In the genomic region with DNA sequence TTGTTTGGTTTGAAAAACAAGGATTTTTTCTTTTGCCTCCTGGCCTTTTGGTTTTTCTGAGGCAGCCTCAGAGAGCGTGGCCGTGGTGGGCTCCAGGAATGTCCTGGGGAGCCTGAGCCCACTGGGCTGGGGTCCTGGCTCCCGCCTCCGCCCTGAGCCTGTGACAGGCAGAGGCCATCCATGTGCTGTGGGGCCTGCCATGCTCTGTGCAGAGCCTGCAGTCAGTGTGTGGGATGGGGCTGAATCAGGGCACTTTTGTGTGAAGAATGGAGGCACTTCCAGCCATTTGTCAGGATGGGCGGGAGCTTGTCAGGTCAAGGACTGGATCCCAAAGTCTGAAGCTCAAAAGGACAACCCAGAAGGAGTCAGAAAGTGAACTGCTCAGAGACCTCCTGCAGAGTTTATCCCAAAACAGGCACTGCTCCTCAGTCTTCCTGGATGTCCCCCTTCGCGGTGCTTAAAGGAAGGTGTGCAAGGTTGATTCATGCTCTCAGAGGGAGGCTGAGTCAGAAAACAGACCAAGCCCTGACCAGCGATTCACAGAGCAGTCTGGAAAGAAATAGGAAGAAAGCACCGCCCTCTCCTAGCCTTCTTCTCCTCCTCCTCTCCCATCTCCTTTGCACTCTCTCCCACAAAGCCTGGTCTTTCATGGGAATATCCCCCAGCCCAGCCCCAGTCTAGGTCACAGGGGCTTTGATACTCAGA, we compare ENCODE assay signal across 16 cellular contexts. TPM values are rescaled to one million over a fixed set of nuclear protein-coding genes. Genes with fewer than 3 reads are reported as not detected.
DNase-seq lines count a peak whose midpoint lies in the region; FAIRE-seq and TF ChIP-seq lines count a peak whose summit lies in the region.
"Had no signal": no experiment of that assay in that cellular context is flagged by ENCODE, and none has a peak within 500 bp of the region (broad histone marks: within the 10 kb centered on the region; RNA-seq: fewer than 3 reads in every experiment).

No MANE protein-coding gene starts in this region.

- H3K9me3 ChIP-seq in WERI-Rb-1 (ENCODE audit: severe bottlenecking) (no peaks in the 10 kb centered on the region), ascending aorta (no peaks in the 10 kb centered on the region)
- H3K9me3 ChIP-seq: sigmoid colon, upper lobe of left lung had no signal

- H3K27me3 ChIP-seq in WERI-Rb-1 (ENCODE audit: insufficient read depth, low read depth, severe bottlenecking) (no peaks in the 10 kb centered on the region), ascending aorta (no peaks in the 10 kb centered on the region)
- H3K27me3 ChIP-seq: sigmoid colon, upper lobe of left lung had no signal

- H3K9me3 Mint-ChIP-seq in activated T-helper 1 cell treated with anti-CD3 and anti-CD28 coated beads, Interleukin-12 subunit alpha, Interleukin-12 subunit beta, Interleukin-2, Interleukin-4 antibody, amounts not matched to agents 30 ng/mL and 10 ng/mL and 1 ng/mL, durations not matched to agents 14 hours and 24 hours and 36 hours, result no peaks in the 10 kb centered on the region

- TF ChIP-seq CTCF in WERI-Rb-1 (IDR thresholded peaks at IDR 0.05; ENCODE audit: low read depth, low read length), result no peak
- no peak for TF ChIP-seq CTCF in ascending aorta (IDR thresholded peaks at IDR 0.05)

- H3K4me1 ChIP-seq in ascending aorta, result no peaks in the 10 kb centered on the region

- H3K27me3 Mint-ChIP-seq in activated T-helper 1 cell treated with anti-CD3 and anti-CD28 coated beads, Interleukin-12 subunit alpha, Interleukin-12 subunit beta, Interleukin-2, Interleukin-4 antibody, amounts not matched to agents 30 ng/mL and 10 ng/mL and 1 ng/mL, durations not matched to agents 14 hours and 24 hours and 36 hours (ENCODE audit: insufficient read depth), result peaks cover 14% of the 10 kb centered on the region

- peak; percentile 98 for FAIRE-seq in H54 (lab: Jason Lieb, UNC)

- peak overlapping the region; percentile 59 for H3K27ac ChIP-seq in WERI-Rb-1
- no peak overlapping the region for H3K27ac ChIP-seq in ascending aorta
- H3K27ac ChIP-seq: sigmoid colon had no signal

- DNase-seq in H54 (ENCODE audit: insufficient read length, low spot score), result peak; percentile 74
- no peak for DNase-seq in WERI-Rb-1
- peak; percentile 10 for DNase-seq in glomerular visceral epithelial cell (ENCODE audit: extremely low spot score)
- DNase-seq in renal cortical epithelial cell (ENCODE audit: low read depth), result peak; percentile 19
- no peak for DNase-seq in ascending aorta (ENCODE audit: low spot score in 2 of 2)
- no peak for DNase-seq in stimulated activated naive CD4-positive, alpha-beta T cell (lab: John Stamatoyannopoulos, UW)
- no peak for DNase-seq in T-helper 9 cell
- DNase-seq in activated T-helper 1 cell treated with anti-CD3 and anti-CD28 coated beads, Interleukin-12 subunit alpha, Interleukin-12 subunit beta, Interleukin-2, Interleukin-4 antibody, amounts not matched to agents 30 ng/mL and 10 ng/mL and 1 ng/mL, durations not matched to agents 14 hours and 24 hours and 36 hours (ENCODE audit: low spot score), result no peak
- DNase-seq: activated CD4-positive, alpha-beta T cell treated with anti-CD3 and anti-CD28 coated beads for 48 hours; amygdala; dermis blood vessel endothelial cell; NCI-H774; sigmoid colon; stimulated activated CD4-positive, alpha-beta T cell treated with anti-CD3 and anti-CD28 coated beads, Interleukin-4, amount 100 ng/mL, for 1 hour; upper lobe of left lung had no signal

- no peaks in the 10 kb centered on the region for H3K36me3 Mint-ChIP-seq in activated T-helper 1 cell treated with anti-CD3 and anti-CD28 coated beads, Interleukin-12 subunit alpha, Interleukin-12 subunit beta, Interleukin-2, Interleukin-4 antibody, amounts not matched to agents 30 ng/mL and 10 ng/mL and 1 ng/mL, durations not matched to agents 14 hours and 24 hours and 36 hours (ENCODE audit: low read depth)

- no peak overlapping the region for H3K4me3 ChIP-seq in WERI-Rb-1 (ENCODE audit: low read depth, low read length)
- H3K4me3 ChIP-seq in ascending aorta, result no peak overlapping the region
- H3K4me3 ChIP-seq: lung, sigmoid colon, upper lobe of left lung had no signal

- no peak for TF ChIP-seq POLR2A in H54 (IDR thresholded peaks at IDR 0.05; ENCODE audit: low read depth, low read length)

- H3K36me3 ChIP-seq in WERI-Rb-1 (peaks cover 23% of the 10 kb centered on the region), ascending aorta (peaks cover 0 to 4% of the 10 kb centered on the region in 2 donors)

- H3K4me1 Mint-ChIP-seq in activated T-helper 1 cell treated with anti-CD3 and anti-CD28 coated beads, Interleukin-12 subunit alpha, Interleukin-12 subunit beta, Interleukin-2, Interleukin-4 antibody, amounts not matched to agents 30 ng/mL and 10 ng/mL and 1 ng/mL, durations not matched to agents 14 hours and 24 hours and 36 hours (ENCODE audit: low read depth), result peaks cover 13% of the 10 kb centered on the region

- H3K4me3 Mint-ChIP-seq in activated T-helper 1 cell treated with anti-CD3 and anti-CD28 coated beads, Interleukin-12 subunit alpha, Interleukin-12 subunit beta, Interleukin-2, Interleukin-4 antibody, amounts not matched to agents 30 ng/mL and 10 ng/mL and 1 ng/mL, durations not matched to agents 14 hours and 24 hours and 36 hours, result no peak overlapping the region

- intact Hi-C loops in ascending aorta (cut with DNase I), result no loop called here
- intact Hi-C loops in activated T-helper 1 cell treated with anti-CD3 and anti-CD28 coated beads, Interleukin-12 subunit alpha, Interleukin-12 subunit beta, Interleukin-2, Interleukin-4 antibody, amounts not matched to agents 30 ng/mL and 10 ng/mL and 1 ng/mL, durations not matched to agents 14 hours and 24 hours and 36 hours (cut with micrococcal nuclease), result no loop called here

- no peak overlapping the region for H3K27ac Mint-ChIP-seq in activated T-helper 1 cell treated with anti-CD3 and anti-CD28 coated beads, Interleukin-12 subunit alpha, Interleukin-12 subunit beta, Interleukin-2, Interleukin-4 antibody, amounts not matched to agents 30 ng/mL and 10 ng/mL and 1 ng/mL, durations not matched to agents 14 hours and 24 hours and 36 hours

RNA-seq across cellular contexts. Expression of a gene that starts 53.2 kb away (rescaled TPM):
- total RNA-seq in renal cortical epithelial cell, result 1.0 and 5.3 TPM in 2 replicates
- 9.4 TPM for total RNA-seq in ascending aorta
- 1.1 and 1.9 TPM in 2 replicates for total RNA-seq in activated T-helper 1 cell treated with anti-CD3 and anti-CD28 coated beads, Interleukin-12 subunit alpha, Interleukin-12 subunit beta, Interleukin-2, Interleukin-4 antibody, amounts not matched to agents 30 ng/mL and 10 ng/mL and 1 ng/mL, durations not matched to agents 14 hours and 24 hours and 36 hours

Comparison
In these comparisons a context has a peak if more than half of its experiments do, and no peak if none do; other contexts are left out.
1. DNase-seq: peak in H54 (single experiment), glomerular visceral epithelial cell (single experiment) and renal cortical epithelial cell (single experiment); none in WERI-Rb-1 (single experiment), ascending aorta (0 of 2), stimulated activated naive CD4-positive, alpha-beta T cell (0 of 6), T-helper 9 cell (single experiment) and activated T-helper 1 cell treated with anti-CD3 and anti-CD28 coated beads, Interleukin-12 subunit alpha, Interleukin-12 subunit beta, Interleukin-2, Interleukin-4 antibody, amounts not matched to agents 30 ng/mL and 10 ng/mL and 1 ng/mL, durations not matched to agents 14 hours and 24 hours and 36 hours (single experiment).